11 cellular contexts compared by ENCODE assay signal in the genomic region with DNA sequence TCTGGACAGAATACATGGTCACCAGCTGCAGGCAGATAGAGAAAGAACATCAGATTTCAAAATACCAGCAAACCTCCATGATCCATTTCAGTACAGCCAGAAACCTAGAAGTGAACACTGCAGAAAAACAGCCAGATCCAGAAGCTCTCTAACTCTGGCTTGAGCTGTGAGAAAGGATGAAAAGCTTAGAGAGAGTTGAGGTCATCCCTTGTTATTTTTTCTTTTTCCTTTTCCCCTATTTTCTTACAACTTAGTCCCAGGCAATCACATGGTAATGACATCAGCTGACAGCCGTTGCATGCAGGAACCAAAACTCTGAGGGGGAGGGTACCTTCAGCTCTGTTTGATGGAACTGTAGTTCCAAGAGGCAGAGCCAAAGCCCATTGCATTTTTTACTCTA.
A peak's percentile ranks its signal among the peaks of the same experiment; 100 is the strongest.
DNase-seq lines count a peak whose midpoint lies in the region; ATAC-seq, FAIRE-seq and TF ChIP-seq lines count a peak whose summit lies in the region.
"Had no signal": no experiment of that assay in that cellular context is flagged by ENCODE, and none has a peak within 500 bp of the region (broad histone marks: within the 10 kb centered on the region; RNA-seq: fewer than 3 reads in every experiment).

No MANE protein-coding gene starts in this region.

- FAIRE-seq in D721Med (lab: Jason Lieb, UNC), result no peak
- FAIRE-seq: A204.1 had no signal

- DNase-seq in NOMO-1 treated with DMSO at 0.1 percent for 48 hours (lab: John Stamatoyannopoulos, UW; ENCODE audit: unreplicated experiment) (peak; percentile 7), NOMO-1 (lab: John Stamatoyannopoulos, UW; ENCODE audit: unreplicated experiment in 2 of 2) (no peak), astrocyte of the hippocampus (ENCODE audit: low read depth, low spot score) (peak; percentile 58), iPS-NIHi11 (ENCODE audit: low spot score) (peak; percentile 38), substantia nigra (lab: John Stamatoyannopoulos, UW) (peak in 33 of 49 donors; percentile 9 to 66 (median 36)), D721Med (ENCODE audit: insufficient read length, low spot score) (no peak)
- DNase-seq: cortex of kidney had no signal

- peak overlapping the region; percentile 84 for H3K27ac ChIP-seq in substantia nigra (ENCODE audit: low read depth, low read length, poor library complexity, severe bottlenecking)
- H3K27ac ChIP-seq: KMS-11 had no signal

- no peak for TF ChIP-seq CTCF in D721Med (IDR thresholded peaks at IDR 0.05; ENCODE audit: insufficient read depth, missing control alignments)

- no peak for ATAC-seq in activated CD4-positive, CD25-positive, alpha-beta regulatory T cell treated with anti-CD3 and anti-CD28 coated beads, Interleukin-2, amount 50 U/mL, for 24 hours
- ATAC-seq in HG02981 (IDR thresholded peaks at IDR 0.05; ENCODE audit: unreplicated experiment), result no peak

Comparison
In these comparisons a context has a peak if more than half of its experiments do, and no peak if none do; other contexts are left out.
1. DNase-seq: peak in NOMO-1 treated with DMSO at 0.1 percent for 48 hours (single experiment), astrocyte of the hippocampus (single experiment), iPS-NIHi11 (single experiment) and substantia nigra (33 of 49); none in NOMO-1 (0 of 2) and D721Med (single experiment).